Comparison of ENCODE assay signal across 2 cellular contexts in genomic region chr3:197906023-197906849, GRCh38.
TF ChIP-seq lines count a peak whose summit lies in the region.

No MANE protein-coding gene starts in this region.

TF ChIP-seq in Ishikawa, 13 proteins besides CTCF, POLR2A, EP300 and RAD21 (continued from another document):
- no peak for TF ChIP-seq CREB1 (IDR thresholded peaks at IDR 0.05; ENCODE audit: low read depth)
TF ChIP-seq in Ishikawa: peak in this region for 5.

TF ChIP-seq in neural cell, 6 proteins besides CTCF, POLR2A, EP300 and RAD21 (continued from another document):
- no peak for TF ChIP-seq REST (IDR thresholded peaks at IDR 0.05; ENCODE audit: borderline replicate concordance)
- no peak for TF ChIP-seq POLR2AphosphoS5 (IDR thresholded peaks at IDR 0.05)
TF ChIP-seq in neural cell: peak in this region for 1.
